22 cellular contexts compared by ENCODE assay signal in genomic region chr2:57848723-57849122, GRCh38.
"Had no signal": no experiment of that assay in that cellular context is flagged by ENCODE, and none has a peak within 500 bp of the region (broad histone marks: within the 10 kb centered on the region; RNA-seq: fewer than 3 reads in every experiment).

No MANE protein-coding gene starts in this region.

- DNase-seq: head of caudate nucleus; hippocampal formation; left colon; mesendoderm; naive thymus-derived CD4-positive, alpha-beta T cell; nucleus accumbens; psoas muscle; stimulated activated CD4-positive, alpha-beta T cell treated with anti-CD3 and anti-CD28 coated beads, Interleukin-4, amount 100 ng/mL, for 24 hours; stimulated activated naive CD4-positive, alpha-beta T cell treated with Interleukin-2 at 50 U/mL for 16 hours; stimulated activated naive CD8-positive, alpha-beta T cell treated with anti-CD3 and anti-CD28 coated beads, Interleukin-15, amount 100 ng/mL, for 72 hours; substantia nigra had no signal

- H3K9me3 Mint-ChIP-seq: natural killer cell treated with Interleukin-12 subunit alpha and Interleukin-12 subunit beta and Interleukin-15 and Interleukin-18, amount 100 ng/mL, for 72 hours; type B pancreatic cell had no signal

- H3K9ac ChIP-seq: parathyroid adenoma had no signal

- ATAC-seq: left colon; left lung; naive thymus-derived CD4-positive, alpha-beta T cell; psoas muscle; stimulated activated memory B cell treated with anti-CD40 and anti-IgM and Interleukin-4, amounts not matched to agents 10 μg/mL and 1 μg/mL and 100 μg/mL, for 72 hours had no signal

- H3K27me3 Mint-ChIP-seq: naive thymus-derived CD4-positive, alpha-beta T cell; natural killer cell treated with Interleukin-12 subunit alpha and Interleukin-12 subunit beta and Interleukin-15 and Interleukin-18, amount 100 ng/mL, for 72 hours; stimulated activated memory B cell treated with anti-CD40 and anti-IgM and Interleukin-4, amounts not matched to agents 10 μg/mL and 1 μg/mL and 100 μg/mL, for 72 hours; stimulated activated naive CD8-positive, alpha-beta T cell treated with anti-CD3 and anti-CD28 coated beads, Interleukin-15, amount 100 ng/mL, for 72 hours; type B pancreatic cell had no signal

- H3K36me3 Mint-ChIP-seq: mesothelial cell of epicardium; natural killer cell treated with Interleukin-12 subunit alpha and Interleukin-12 subunit beta and Interleukin-15 and Interleukin-18, amount 100 ng/mL, for 72 hours; type B pancreatic cell had no signal

- H3K27ac ChIP-seq: left lung, parathyroid adenoma, psoas muscle, skin epidermis, tibial nerve, vagina had no signal

- H3K4me1 ChIP-seq: left lung, parathyroid adenoma, psoas muscle, tibial nerve, vagina had no signal

- H3K4me3 Mint-ChIP-seq: mesothelial cell of epicardium; naive thymus-derived CD4-positive, alpha-beta T cell; natural killer cell treated with Interleukin-12 subunit alpha and Interleukin-12 subunit beta and Interleukin-15 and Interleukin-18, amount 100 ng/mL, for 72 hours; stimulated activated memory B cell treated with anti-CD40 and anti-IgM and Interleukin-4, amounts not matched to agents 10 μg/mL and 1 μg/mL and 100 μg/mL, for 72 hours; stimulated activated naive CD8-positive, alpha-beta T cell treated with anti-CD3 and anti-CD28 coated beads, Interleukin-15, amount 100 ng/mL, for 72 hours; type B pancreatic cell had no signal

- H3K27ac Mint-ChIP-seq: mesothelial cell of epicardium; naive thymus-derived CD4-positive, alpha-beta T cell; natural killer cell treated with Interleukin-12 subunit alpha and Interleukin-12 subunit beta and Interleukin-15 and Interleukin-18, amount 100 ng/mL, for 72 hours; stimulated activated memory B cell treated with anti-CD40 and anti-IgM and Interleukin-4, amounts not matched to agents 10 μg/mL and 1 μg/mL and 100 μg/mL, for 72 hours; stimulated activated naive CD8-positive, alpha-beta T cell treated with anti-CD3 and anti-CD28 coated beads, Interleukin-15, amount 100 ng/mL, for 72 hours; type B pancreatic cell had no signal

- H3K27me3 ChIP-seq: left lung, tibial nerve, vagina had no signal

- H3K36me3 ChIP-seq: left lung, tibial nerve, vagina had no signal

- H3K4me3 ChIP-seq: left lung, lung, psoas muscle, skin epidermis, tibial nerve, vagina had no signal

- H3K4me1 Mint-ChIP-seq: mesothelial cell of epicardium; naive thymus-derived CD4-positive, alpha-beta T cell; stimulated activated memory B cell treated with anti-CD40 and anti-IgM and Interleukin-4, amounts not matched to agents 10 μg/mL and 1 μg/mL and 100 μg/mL, for 72 hours; stimulated activated naive CD8-positive, alpha-beta T cell treated with anti-CD3 and anti-CD28 coated beads, Interleukin-15, amount 100 ng/mL, for 72 hours had no signal

- FAIRE-seq: keratinocyte had no signal

- H3K9me3 ChIP-seq: left lung, psoas muscle, tibial nerve, vagina had no signal
